In genomic region chr9:111852291-111852690, GRCh38 we compare ENCODE assay signal across 20 cellular contexts. TPM values are rescaled to one million over a fixed set of nuclear protein-coding genes. Genes with fewer than 3 reads are reported as not detected.
"Had no signal": no experiment of that assay in that cellular context is flagged by ENCODE, and none has a peak within 500 bp of the region (broad histone marks: within the 10 kb centered on the region; RNA-seq: fewer than 3 reads in every experiment).

No MANE protein-coding gene starts in this region.

- H3K27ac ChIP-seq: WERI-Rb-1 had no signal

- H3K4me3 ChIP-seq: lung had no signal

- H3K36me3 ChIP-seq: WERI-Rb-1 had no signal

- DNase-seq: activated CD4-positive, alpha-beta T cell treated with anti-CD3 and anti-CD28 coated beads for 1 hour; activated gamma-delta T cell treated with Interleukin-2 at 50 U/mL for 16 hours; amniotic stem cell; dermis blood vessel endothelial cell; effector memory CD4-positive, alpha-beta T cell; foreskin melanocyte; glutamatergic neuron; hippocampal formation; kidney; stimulated activated naive CD4-positive, alpha-beta T cell; WERI-Rb-1 had no signal

RNA-seq across cellular contexts. Expression of gene SHOC1, which starts 57.6 kb away (rescaled TPM):
- total RNA-seq: activated CD8-positive, alpha-beta memory T cell treated with anti-CD3 and anti-CD28 coated beads for 36 hours; cardiac septum; dermis blood vessel endothelial cell; endothelial cell of umbilical vein; left lobe of liver; mesothelial cell of epicardium; natural killer cell treated with Interleukin-12 subunit alpha and Interleukin-12 subunit beta and Interleukin-15 and Interleukin-18, amount 100 ng/mL, for 72 hours; sciatic nerve; T-helper 2 cell treated with Interferon-gamma antibody and Interleukin-4, amounts not matched to agents 100 ng/mL and 5 ng/mL, for 36 hours had no signal
- polyA plus RNA-seq: endothelial cell of umbilical vein had no signal
